1 cellular context compared by ENCODE assay signal in the genomic region with DNA sequence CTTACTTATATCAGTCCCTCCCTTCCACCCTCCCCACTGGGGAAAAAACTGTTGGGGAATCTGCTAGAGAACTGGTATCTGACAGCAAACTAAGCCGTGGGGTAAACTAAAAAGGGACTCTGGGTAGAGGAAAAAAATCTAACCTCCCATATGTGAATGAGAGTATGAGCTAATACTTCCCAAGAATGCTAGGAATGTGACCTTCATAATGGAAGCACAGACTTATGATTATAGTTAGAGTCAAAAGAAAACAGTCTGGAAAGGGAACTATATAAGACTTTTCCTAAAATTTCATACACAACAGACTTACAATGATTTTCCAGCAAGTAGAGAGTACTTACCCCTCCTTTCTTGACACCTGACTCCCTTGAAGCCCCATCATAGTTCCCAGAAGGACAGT.
A peak's percentile ranks its signal among the peaks of the same experiment; 100 is the strongest.
TF ChIP-seq lines count a peak whose summit lies in the region.

No MANE protein-coding gene starts in this region.

TF ChIP-seq in IMR-90, 13 proteins besides CTCF, POLR2A, EP300 and RAD21:
- TF ChIP-seq FOS (IDR thresholded peaks at IDR 0.05; ENCODE audit: low read depth, low read length), result no peak
- TF ChIP-seq RCOR1 (IDR thresholded peaks at IDR 0.05; ENCODE audit: insufficient replicate concordance, low read length), result no peak
- 0 out of 2 replicates have a peak, but pooled peaks have one; percentile 29 for TF ChIP-seq MAZ (IDR thresholded peaks at IDR 0.05; ENCODE audit: borderline replicate concordance, low read depth, low read length)
- TF ChIP-seq NFE2L2 (IDR thresholded peaks at IDR 0.05; ENCODE audit: low read depth, low read length), result no peak
- no peak for TF ChIP-seq MAFK (IDR thresholded peaks at IDR 0.05; ENCODE audit: low read depth, low read length)
- 0 out of 2 replicates have a peak, but pooled peaks have one; percentile 11 for TF ChIP-seq CEBPB (IDR thresholded peaks at IDR 0.05; ENCODE audit: low read depth, low read length)
- no peak for TF ChIP-seq MXI1 (IDR thresholded peaks at IDR 0.05; ENCODE audit: borderline replicate concordance, low read depth, low read length)
